In genomic region chr9:114250235-114250568, GRCh38 we compare ENCODE assay signal across 11 cellular contexts.
DNase-seq lines count a peak whose midpoint lies in the region; ATAC-seq and TF ChIP-seq lines count a peak whose summit lies in the region.
"Had no signal": no experiment of that assay in that cellular context is flagged by ENCODE, and none has a peak within 500 bp of the region (broad histone marks: within the 10 kb centered on the region; RNA-seq: fewer than 3 reads in every experiment).

No MANE protein-coding gene starts in this region.

- TF ChIP-seq CTCF in lower lobe of right lung (IDR thresholded peaks at IDR 0.05) (no peak), tibial artery (IDR thresholded peaks at IDR 0.05) (no peak)

- H3K9me3 ChIP-seq in lower lobe of right lung (no peaks in the 10 kb centered on the region), tibial artery (no peaks in the 10 kb centered on the region)

- DNase-seq in NCI-H1105 treated with DMSO at 0.1 percent for 48 hours (lab: John Stamatoyannopoulos, UW): peak; percentile 22
- peak; percentile 90 for DNase-seq in cerebellum (ENCODE audit: low spot score)
- DNase-seq in lower lobe of right lung: peak; percentile 85
- DNase-seq in tibial artery: peak; percentile 70 to 93
- DNase-seq in NCI-H526 (lab: John Stamatoyannopoulos, UW): no peak
- DNase-seq in activated effector memory CD4-positive, alpha-beta T cell treated with Interleukin-2 at 50 U/mL for 16 hours: no peak
- DNase-seq: activated CD8-positive, alpha-beta T cell treated with anti-CD3 and anti-CD28 coated beads, Interleukin-2, amount 10 ng/mL, durations not matched to agents 7 days and 5 days; NCI-H345 had no signal

- peak; percentile 89 to 92 for ATAC-seq in lower lobe of right lung
- ATAC-seq in GM19023 (IDR thresholded peaks at IDR 0.05; ENCODE audit: unreplicated experiment): no peak
- ATAC-seq in GM18909 (IDR thresholded peaks at IDR 0.05; ENCODE audit: poor library complexity, unreplicated experiment): no peak
- ATAC-seq: activated CD8-positive, alpha-beta T cell treated with anti-CD3 and anti-CD28 coated beads, Interleukin-2, amount 10 ng/mL, durations not matched to agents 7 days and 5 days had no signal

- H3K36me3 ChIP-seq in lower lobe of right lung (no peaks in the 10 kb centered on the region), tibial artery (no peaks in the 10 kb centered on the region)

- H3K4me1 ChIP-seq in lower lobe of right lung (peaks cover 19% of the 10 kb centered on the region), tibial artery (peaks cover 0 to 28% (median 17%) of the 10 kb centered on the region in 4 donors)

- H3K4me3 ChIP-seq in lower lobe of right lung (no peak overlapping the region), tibial artery (peak overlapping the region; percentile 2 to 29)
- H3K4me3 ChIP-seq: smooth muscle cell had no signal

- intact Hi-C loops in lower lobe of right lung (cut with DNase I): no loop called here
- intact Hi-C loops in tibial artery (cut with DNase I; ENCODE audit: low total_unique reads): no loop called here

- H3K27ac ChIP-seq in lower lobe of right lung: no peak overlapping the region
- H3K27ac ChIP-seq in tibial artery: peak overlapping the region; percentile 47 to 67

- H3K27me3 ChIP-seq in lower lobe of right lung (ENCODE audit: low read depth) (no peaks in the 10 kb centered on the region), tibial artery (no peaks in the 10 kb centered on the region)

Comparison
In these comparisons a context has a peak if more than half of its experiments do, and no peak if none do; other contexts are left out.
1. DNase-seq: peak in NCI-H1105 treated with DMSO at 0.1 percent for 48 hours (single experiment), cerebellum (single experiment), lower lobe of right lung (single experiment) and tibial artery (2 of 2); none in NCI-H526 (0 of 2) and activated effector memory CD4-positive, alpha-beta T cell treated with Interleukin-2 at 50 U/mL for 16 hours (single experiment).
2. ATAC-seq: peak in lower lobe of right lung (2 of 2); none in GM19023 (single experiment) and GM18909 (single experiment).